In genomic region chr2:64654063-64654811, GRCh38 we compare ENCODE assay signal across 1 cellular context.
TF ChIP-seq lines count a peak whose summit lies in the region.

No MANE protein-coding gene starts in this region.

TF ChIP-seq in HepG2, 621 proteins besides CTCF, POLR2A, EP300 and RAD21 (continued from another document and continues in another):
- peak; percentile 29; the same call in 1 of the 2 replicates for TF ChIP-seq THAP9 (CRISPR knock-in tag; IDR thresholded peaks at IDR 0.05; ENCODE audit: borderline replicate concordance)
- no peak for TF ChIP-seq BORCS8-MEF2B (CRISPR knock-in tag; IDR thresholded peaks at IDR 0.05)
- peak; percentile 80 for TF ChIP-seq SALL1 (CRISPR knock-in tag; IDR thresholded peaks at IDR 0.05)
- TF ChIP-seq PAF1 (CRISPR knock-in tag; IDR thresholded peaks at IDR 0.05): no peak
- no peak for TF ChIP-seq ZNF263 (CRISPR knock-in tag; IDR thresholded peaks at IDR 0.05)
- TF ChIP-seq NR2F1 (CRISPR knock-in tag; IDR thresholded peaks at IDR 0.05): 0 out of 4 replicates have a peak, but pooled peaks of 1 of the 2 experiments have one; percentile 10
- TF ChIP-seq ZNF317 (CRISPR knock-in tag; IDR thresholded peaks at IDR 0.05): peak; percentile 71; the same call in 1 of the 2 replicates
- TF ChIP-seq FOXC1 (CRISPR knock-in tag; IDR thresholded peaks at IDR 0.05; ENCODE audit: borderline replicate concordance): peak; percentile 91
- TF ChIP-seq MXD4 (CRISPR knock-in tag; IDR thresholded peaks at IDR 0.05): peak; percentile 28; the same call in 1 of the 2 replicates
- no peak for TF ChIP-seq FOXA1 (IDR thresholded peaks at IDR 0.05)
- peak; percentile 12; the same call in 1 of the 2 replicates for TF ChIP-seq FOXA1 (CRISPR knock-in tag; IDR thresholded peaks at IDR 0.05)
- no peak; the same call in 1 of the 2 replicates for TF ChIP-seq ZNF12 (CRISPR knock-in tag; IDR thresholded peaks at IDR 0.05)
- peak; percentile 34; the same call in 1 of the 2 replicates for TF ChIP-seq ZNF362 (CRISPR knock-in tag; IDR thresholded peaks at IDR 0.05; ENCODE audit: borderline replicate concordance)
- 0 out of 2 replicates have a peak, but pooled peaks have one; percentile 27 for TF ChIP-seq ARID2 (CRISPR knock-in tag; IDR thresholded peaks at IDR 0.05; ENCODE audit: borderline replicate concordance)
- no peak for TF ChIP-seq NFRKB (IDR thresholded peaks at IDR 0.05)
- TF ChIP-seq ZNF143 (CRISPR knock-in tag; IDR thresholded peaks at IDR 0.05): peak; percentile 9; the same call in 1 of the 2 replicates
- TF ChIP-seq KDM5B (CRISPR knock-in tag; IDR thresholded peaks at IDR 0.05; ENCODE audit: borderline replicate concordance): peak; percentile 64
- 0 out of 2 replicates have a peak, but pooled peaks have one; percentile 6 for TF ChIP-seq ZNF674 (CRISPR knock-in tag; IDR thresholded peaks at IDR 0.05; ENCODE audit: low read depth)
- 0 out of 2 replicates have a peak, but pooled peaks have one; percentile 8 for TF ChIP-seq JUND (CRISPR knock-in tag; IDR thresholded peaks at IDR 0.05)
- no peak for TF ChIP-seq BCLAF1 (IDR thresholded peaks at IDR 0.05)
- no peak for TF ChIP-seq MIER3 (CRISPR knock-in tag; IDR thresholded peaks at IDR 0.05; ENCODE audit: borderline replicate concordance)
- TF ChIP-seq TFDP1 (CRISPR knock-in tag; IDR thresholded peaks at IDR 0.05; ENCODE audit: borderline replicate concordance): peak; percentile 63; the same call in 1 of the 2 replicates
- TF ChIP-seq USF2 (IDR thresholded peaks at IDR 0.05; ENCODE audit: low read depth, low read length): no peak
- TF ChIP-seq USF2 (CRISPR knock-in tag; IDR thresholded peaks at IDR 0.05; ENCODE audit: borderline replicate concordance): no peak
- no peak; the same call in 1 of the 2 replicates for TF ChIP-seq CSRNP1 (CRISPR knock-in tag; IDR thresholded peaks at IDR 0.05)
- TF ChIP-seq ZNF768 (CRISPR knock-in tag; IDR thresholded peaks at IDR 0.05): peak; percentile 75; the same call in 1 of the 2 replicates
- peak; percentile 91 for TF ChIP-seq ZNF335 (CRISPR knock-in tag; IDR thresholded peaks at IDR 0.05)
- no peak for TF ChIP-seq PRMT3 (CRISPR knock-in tag; IDR thresholded peaks at IDR 0.05; ENCODE audit: borderline replicate concordance, low read depth)
- no peak for TF ChIP-seq ONECUT2 (CRISPR knock-in tag; IDR thresholded peaks at IDR 0.05)
- no peak; the same call in 1 of the 2 replicates for TF ChIP-seq ZSCAN25 (CRISPR knock-in tag; IDR thresholded peaks at IDR 0.05)
- TF ChIP-seq ZSCAN12 (CRISPR knock-in tag; IDR thresholded peaks at IDR 0.05): no peak
- TF ChIP-seq ESRRA (CRISPR knock-in tag; IDR thresholded peaks at IDR 0.05; ENCODE audit: low read depth): no peak
- TF ChIP-seq ZNF552 (CRISPR knock-in tag; IDR thresholded peaks at IDR 0.05; ENCODE audit: borderline replicate concordance): peak; percentile 52
- TF ChIP-seq ZNF7 (CRISPR knock-in tag; IDR thresholded peaks at IDR 0.05): no peak
- TF ChIP-seq ZNF574 (CRISPR knock-in tag; IDR thresholded peaks at IDR 0.05): peak; percentile 67; the same call in 1 of the 2 replicates
- peak; percentile 81 for TF ChIP-seq KMT2B (CRISPR knock-in tag; IDR thresholded peaks at IDR 0.05)
- peak; percentile 82; the same call in 1 of the 2 replicates for TF ChIP-seq ZNF136 (CRISPR knock-in tag; IDR thresholded peaks at IDR 0.05; ENCODE audit: low read depth)
- TF ChIP-seq MYNN (CRISPR knock-in tag; IDR thresholded peaks at IDR 0.05; ENCODE audit: low read depth): no peak
- TF ChIP-seq ZNF230 (CRISPR knock-in tag; IDR thresholded peaks at IDR 0.05): no peak
- TF ChIP-seq ZNF343 (CRISPR knock-in tag; IDR thresholded peaks at IDR 0.05): peak; percentile 78
- no peak; the same call in 1 of the 2 replicates for TF ChIP-seq ZNF740 (CRISPR knock-in tag; IDR thresholded peaks at IDR 0.05)
- TF ChIP-seq ARNT2 (CRISPR knock-in tag; IDR thresholded peaks at IDR 0.05; ENCODE audit: low read depth): peak; percentile 81
- TF ChIP-seq SKIL (CRISPR knock-in tag; IDR thresholded peaks at IDR 0.05; ENCODE audit: borderline replicate concordance): peak; percentile 76
- peak; percentile 35; the same call in 1 of the 2 replicates for TF ChIP-seq SP2 (CRISPR knock-in tag; IDR thresholded peaks at IDR 0.05)
- TF ChIP-seq BCL3 (CRISPR knock-in tag; IDR thresholded peaks at IDR 0.05): 0 out of 2 replicates have a peak, but pooled peaks have one; percentile 24
